Comparison of ENCODE assay signal across 11 cellular contexts in genomic region chr6:154754152-154754551, GRCh38. TPM values are rescaled to one million over a fixed set of nuclear protein-coding genes. Genes with fewer than 3 reads are reported as not detected.
DNase-seq lines count a peak whose midpoint lies in the region; ATAC-seq, FAIRE-seq and TF ChIP-seq lines count a peak whose summit lies in the region.
"Had no signal": no experiment of that assay in that cellular context is flagged by ENCODE, and none has a peak within 500 bp of the region (broad histone marks: within the 10 kb centered on the region; RNA-seq: fewer than 3 reads in every experiment).

No MANE protein-coding gene starts in this region.

- H3K36me3 ChIP-seq in cardiac muscle cell (no peaks in the 10 kb centered on the region), mammary epithelial cell (ENCODE audit: insufficient read depth, low read length) (peaks cover 2% of the 10 kb centered on the region), keratinocyte (ENCODE audit: control insufficient read depth in 2 of 2, extremely low read depth in 1 of 2, insufficient read depth in 2 of 2, low read length in 2 of 2) (no peaks in the 10 kb centered on the region)

- CTCF ChIA-PET in mammary epithelial cell (lab: Charles Lee; ENCODE audit: low non-redundant PET): interaction anchor here (0.5 kb wide), 1 partner anchor 20 kb away, joined by 3 read pairs; no protein-coding TSS in a partner anchor

- H3K4me1 ChIP-seq in cardiac muscle cell (ENCODE audit: low read depth) (no peaks in the 10 kb centered on the region), mammary epithelial cell (ENCODE audit: insufficient read depth, low read length) (peaks cover 37% of the 10 kb centered on the region), keratinocyte (ENCODE audit: control insufficient read depth, extremely low read depth, insufficient read depth, low read length) (peaks cover 36% of the 10 kb centered on the region)

- WGBS in mammary epithelial cell (ENCODE audit: low coverage, missing lambda C conversion rate): 66% methylated on average over 4 of the region's 4 CpGs

- no TSS peak for BruUV-seq in mammary epithelial cell (replicated peaks; lab: Mats Ljungman, UMichigan)

- no peaks in the 10 kb centered on the region for H3K27me3 ChIP-seq in cardiac muscle cell
- H3K27me3 ChIP-seq in mammary epithelial cell (ENCODE audit: insufficient read depth, low read length): no peaks in the 10 kb centered on the region
- H3K27me3 ChIP-seq in keratinocyte (ENCODE audit: control insufficient read depth, extremely low read depth, insufficient read depth, low read length): no peaks in the 10 kb centered on the region

- no peak for TF ChIP-seq CTCF in cardiac muscle cell (IDR thresholded peaks at IDR 0.05; ENCODE audit: low read depth, low read length)
- no peak for TF ChIP-seq CTCF in mammary epithelial cell (conservative IDR thresholded peaks at IDR 0.05 in 1 of 2, IDR thresholded peaks at IDR 0.05 in 1 of 2; ENCODE audit: extremely low read depth in 1 of 2, insufficient read depth in 1 of 2, low read depth in 1 of 2, low read length in 2 of 2)
- TF ChIP-seq CTCF in keratinocyte (optimal IDR thresholded peaks at IDR 0.05 in 1 of 3, IDR thresholded peaks at IDR 0.05 in 1 of 3, conservative IDR thresholded peaks at IDR 0.05 in 1 of 3; ENCODE audit: extremely low read depth in 1 of 3, insufficient read depth in 2 of 3, low read length in 3 of 3): no peak

- H3K9ac ChIP-seq in mammary epithelial cell (ENCODE audit: insufficient read depth, low read length): no peak overlapping the region
- H3K9ac ChIP-seq in keratinocyte (ENCODE audit: control insufficient read depth, extremely low read depth, insufficient read depth, low read length): no peak overlapping the region

- H3K79me2 ChIP-seq in mammary epithelial cell (ENCODE audit: insufficient read depth, low read length): peaks cover 98% of the 10 kb centered on the region
- peaks cover 96% of the 10 kb centered on the region for H3K79me2 ChIP-seq in keratinocyte (ENCODE audit: control insufficient read depth, insufficient read depth, low read length)

- H3K27ac Mint-ChIP-seq in activated T-helper 1 cell treated with anti-CD3 and anti-CD28 coated beads, Interleukin-12 subunit alpha, Interleukin-12 subunit beta, Interleukin-2, Interleukin-4 antibody, amounts not matched to agents 30 ng/mL and 10 ng/mL and 1 ng/mL, durations not matched to agents 14 hours and 24 hours and 36 hours: no peak overlapping the region
- H3K27ac Mint-ChIP-seq: activated T-helper 2 cell treated with anti-CD3 and anti-CD28 coated beads, Interferon-gamma antibody, Interleukin-2, Interleukin-4, amounts not matched to agents 10 μg/mL and 5 μg/mL and 100 μg/mL, durations not matched to agents 14 hours and 24 hours and 36 hours had no signal

- no peaks in the 10 kb centered on the region for H3K27me3 Mint-ChIP-seq in activated T-helper 1 cell treated with anti-CD3 and anti-CD28 coated beads, Interleukin-12 subunit alpha, Interleukin-12 subunit beta, Interleukin-2, Interleukin-4 antibody, amounts not matched to agents 30 ng/mL and 10 ng/mL and 1 ng/mL, durations not matched to agents 14 hours and 24 hours and 36 hours (ENCODE audit: insufficient read depth)

- in situ Hi-C loops in mammary epithelial cell (cut with MboI; ENCODE audit: low sequenced_read_pairs in 2 of 2): no loop called here

- ATAC-seq in Right ventricle myocardium inferior (no peak), GM19324 (IDR thresholded peaks at IDR 0.05; ENCODE audit: low FRiP score, unreplicated experiment) (no peak), GM19452 (IDR thresholded peaks at IDR 0.05; ENCODE audit: unreplicated experiment) (no peak)

- no peak overlapping the region for H3K4me3 Mint-ChIP-seq in activated T-helper 1 cell treated with anti-CD3 and anti-CD28 coated beads, Interleukin-12 subunit alpha, Interleukin-12 subunit beta, Interleukin-2, Interleukin-4 antibody, amounts not matched to agents 30 ng/mL and 10 ng/mL and 1 ng/mL, durations not matched to agents 14 hours and 24 hours and 36 hours

- peaks cover 5% of the 10 kb centered on the region for H4K20me1 ChIP-seq in mammary epithelial cell (ENCODE audit: insufficient read depth, low read length)
- H4K20me1 ChIP-seq in keratinocyte (ENCODE audit: control insufficient read depth, extremely low read depth, insufficient read depth, low read length): peaks cover 25% of the 10 kb centered on the region

- H3K9me3 ChIP-seq in cardiac muscle cell (ENCODE audit: low read depth): no peaks in the 10 kb centered on the region
- H3K9me3 ChIP-seq in mammary epithelial cell (replicated peaks; ENCODE audit: insufficient read depth, low read length): no peaks in the 10 kb centered on the region
- H3K9me3 ChIP-seq in keratinocyte (ENCODE audit: control insufficient read depth, low read depth, low read length): no peaks in the 10 kb centered on the region

- H3K9me3 Mint-ChIP-seq in activated T-helper 1 cell treated with anti-CD3 and anti-CD28 coated beads, Interleukin-12 subunit alpha, Interleukin-12 subunit beta, Interleukin-2, Interleukin-4 antibody, amounts not matched to agents 30 ng/mL and 10 ng/mL and 1 ng/mL, durations not matched to agents 14 hours and 24 hours and 36 hours: no peaks in the 10 kb centered on the region
- H3K9me3 Mint-ChIP-seq: activated T-helper 2 cell treated with anti-CD3 and anti-CD28 coated beads, Interferon-gamma antibody, Interleukin-2, Interleukin-4, amounts not matched to agents 10 μg/mL and 5 μg/mL and 100 μg/mL, durations not matched to agents 14 hours and 24 hours and 36 hours had no signal

- FAIRE-seq in keratinocyte (lab: Jason Lieb, UNC): peak; percentile 32

- H2AFZ ChIP-seq in mammary epithelial cell (ENCODE audit: low read depth, low read length): no peak overlapping the region
- no peak overlapping the region for H2AFZ ChIP-seq in keratinocyte (ENCODE audit: control insufficient read depth, low read length)

- H3K4me2 ChIP-seq in mammary epithelial cell (ENCODE audit: insufficient read depth, low read depth, low read length) (peak overlapping the region; percentile 73), keratinocyte (ENCODE audit: control insufficient read depth, extremely low read depth, insufficient read depth, low read depth, low read length) (peak overlapping the region; percentile 53)

- H3K36me3 Mint-ChIP-seq in activated T-helper 1 cell treated with anti-CD3 and anti-CD28 coated beads, Interleukin-12 subunit alpha, Interleukin-12 subunit beta, Interleukin-2, Interleukin-4 antibody, amounts not matched to agents 30 ng/mL and 10 ng/mL and 1 ng/mL, durations not matched to agents 14 hours and 24 hours and 36 hours (ENCODE audit: low read depth): peaks cover 18% of the 10 kb centered on the region

- peaks cover 5% of the 10 kb centered on the region for H3K9me1 ChIP-seq in keratinocyte (ENCODE audit: control insufficient read depth, extremely low read depth, insufficient read depth, low read length)

- H3K27ac ChIP-seq in cardiac muscle cell (peak overlapping the region; percentile 14), mammary epithelial cell (ENCODE audit: insufficient read depth, low read depth, low read length) (peak overlapping the region; percentile 65), keratinocyte (ENCODE audit: control insufficient read depth, insufficient read depth, low read length) (peak overlapping the region; percentile 75)
- H3K27ac ChIP-seq: WERI-Rb-1 had no signal

- H3K4me3 ChIP-seq in cardiac muscle cell (no peak overlapping the region), mammary epithelial cell (replicated peaks in 1 of 3; ENCODE audit: insufficient read depth in 1 of 3, low read depth in 2 of 3, low read length in 3 of 3) (no peak overlapping the region), keratinocyte (ENCODE audit: control insufficient read depth in 2 of 3, extremely low read depth in 1 of 3, insufficient read depth in 2 of 3, low read depth in 1 of 3, low read length in 3 of 3) (peak overlapping the region in 1 of 3 experiments; percentile 21)

- DNase-seq in cardiac muscle cell (ENCODE audit: low read depth in 1 of 2, low spot score in 1 of 2) (peak in 1 of 2 donors; percentile 22), Right ventricle myocardium inferior (ENCODE audit: missing footprints) (no peak), mammary epithelial cell (peak; percentile 44), keratinocyte (ENCODE audit: low read depth, low spot score) (no peak), NCI-H1436 treated with DMSO at 0.1 percent for 48 hours (lab: John Stamatoyannopoulos, UW) (no peak)
- DNase-seq in activated T-helper 1 cell treated with anti-CD3 and anti-CD28 coated beads, Interleukin-12 subunit alpha, Interleukin-12 subunit beta, Interleukin-2, Interleukin-4 antibody, amounts not matched to agents 30 ng/mL and 10 ng/mL and 1 ng/mL, durations not matched to agents 14 hours and 24 hours and 36 hours (ENCODE audit: low spot score): no peak
- DNase-seq: RPMI8226, WERI-Rb-1 had no signal

- intact Hi-C loops in Right ventricle myocardium inferior (cut with DNase I): no loop called here
- intact Hi-C loops in mammary epithelial cell (cut with micrococcal nuclease): no loop called here
- intact Hi-C loops in activated T-helper 1 cell treated with anti-CD3 and anti-CD28 coated beads, Interleukin-12 subunit alpha, Interleukin-12 subunit beta, Interleukin-2, Interleukin-4 antibody, amounts not matched to agents 30 ng/mL and 10 ng/mL and 1 ng/mL, durations not matched to agents 14 hours and 24 hours and 36 hours (cut with micrococcal nuclease): no loop called here

- dilution Hi-C loops in mammary epithelial cell (cut with HindIII; ENCODE audit: low sequenced_read_pairs) (no loop called here), keratinocyte (cut with MboI; ENCODE audit: extremely low pct_ligation_motif_present, low sequenced_read_pairs) (no loop called here)

- H3K4me1 Mint-ChIP-seq in activated T-helper 1 cell treated with anti-CD3 and anti-CD28 coated beads, Interleukin-12 subunit alpha, Interleukin-12 subunit beta, Interleukin-2, Interleukin-4 antibody, amounts not matched to agents 30 ng/mL and 10 ng/mL and 1 ng/mL, durations not matched to agents 14 hours and 24 hours and 36 hours (ENCODE audit: low read depth): peaks cover 41% of the 10 kb centered on the region

RNA-seq across cellular contexts. Expression of gene SCAF8, which starts 20.9 kb away (rescaled TPM):
- total RNA-seq in cardiac muscle cell (28.0 and 42.0 TPM in 2 replicates), Right ventricle myocardium inferior (47.4 TPM), mammary epithelial cell (10 to 100 TPM; 31.8 to 36.9 TPM)
- polyA plus RNA-seq in cardiac muscle cell (16.0 and 18.9 TPM in 2 replicates), mammary epithelial cell (15.5 TPM), keratinocyte (8.6 to 24.3 TPM (median 19.1 TPM) in 3 replicates)
- polyA minus RNA-seq in mammary epithelial cell (32.6 TPM), keratinocyte (15.3 to 32.9 TPM (median 18.0 TPM) in 3 replicates)
- polyA plus RNA-seq in keratinocyte (2011; ENCODE audit: low read depth): 20.0 TPM
- 10.3 and 16.6 TPM in 2 replicates for polyA plus RNA-seq in keratinocyte (2011; cell fraction: cytosol; rRNA removed)
- polyA plus RNA-seq in keratinocyte (2011; cell fraction: nucleus; rRNA removed): 28.7 and 35.4 TPM in 2 replicates
- 12.8 and 18.2 TPM in 2 replicates for polyA plus RNA-seq in keratinocyte (2012; ENCODE audit: low replicate concordance)
- polyA minus RNA-seq in keratinocyte (2011; cell fraction: cytosol; rRNA and poly(A)+ RNA removed): 12.7 TPM
- polyA minus RNA-seq in keratinocyte (2011; cell fraction: nucleus; rRNA and poly(A)+ RNA removed): 24.7 and 52.4 TPM in 2 replicates
- total RNA-seq in activated T-helper 1 cell treated with anti-CD3 and anti-CD28 coated beads, Interleukin-12 subunit alpha, Interleukin-12 subunit beta, Interleukin-2, Interleukin-4 antibody, amounts not matched to agents 30 ng/mL and 10 ng/mL and 1 ng/mL, durations not matched to agents 14 hours and 24 hours and 36 hours: 37.7 and 40.9 TPM in 2 replicates

Comparison
In these comparisons a context has a peak if more than half of its experiments do, and no peak if none do; other contexts are left out.
1. H3K27ac ChIP-seq: peak in every context shown above with its lines; median percentile 75 in keratinocyte; 65 in mammary epithelial cell; 14 in cardiac muscle cell.